Comparison of ENCODE assay signal across 8 cellular contexts in genomic region chr1:11979453-11979817, GRCh38. TPM values are rescaled to one million over a fixed set of nuclear protein-coding genes. Genes with fewer than 3 reads are reported as not detected.
A peak's percentile ranks its signal among the peaks of the same experiment; 100 is the strongest.
DNase-seq lines count a peak whose midpoint lies in the region; ATAC-seq lines count a peak whose summit lies in the region.

No MANE protein-coding gene starts in this region.

- H3K4me3 ChIP-seq in iPS-20b (ENCODE audit: low read length): peak overlapping the region; percentile 99
- H3K4me3 ChIP-seq in subcutaneous abdominal adipose tissue (ENCODE audit: low read depth in 1 of 5, low read length in 5 of 5): peak overlapping the region; percentile 68 to 92 (median 85)

- DNase-seq in activated T-cell treated with anti-CD3 and anti-CD28 coated beads, Interleukin-2, amount 50 U/mL, for 4 hours: no peak
- DNase-seq in activated T-cell treated with anti-CD3 and anti-CD28 coated beads, Interleukin-2, amount 50 U/mL, for 1 hour: no peak
- DNase-seq in activated naive CD8-positive, alpha-beta T cell treated with anti-CD3 and anti-CD28 coated beads, Interleukin-2, amount 50 U/mL, for 24 hours: peak; percentile 6
- DNase-seq in ureter (ENCODE audit: low spot score): no peak
- DNase-seq in stimulated activated CD4-positive, alpha-beta T cell treated with anti-CD3 and anti-CD28 coated beads, Interleukin-12 subunit alpha, Interleukin-12 subunit beta, amount 100 ng/mL, for 4 hours: no peak

- peak overlapping the region; percentile 93 for H3K27ac Mint-ChIP-seq in activated naive CD8-positive, alpha-beta T cell treated with anti-CD3 and anti-CD28 coated beads, Interleukin-2, amount 50 U/mL, for 24 hours

- H3K27me3 ChIP-seq in iPS-20b (ENCODE audit: insufficient read depth, low read length) (no peaks in the 10 kb centered on the region), subcutaneous abdominal adipose tissue (ENCODE audit: control insufficient read depth in 5 of 5, insufficient read depth in 4 of 5, low read length in 5 of 5) (no peaks in the 10 kb centered on the region)

- no peak for ATAC-seq in activated T-cell treated with anti-CD3 and anti-CD28 coated beads, Interleukin-2, amount 50 U/mL, for 4 hours
- ATAC-seq in activated naive CD8-positive, alpha-beta T cell treated with anti-CD3 and anti-CD28 coated beads, Interleukin-2, amount 50 U/mL, for 24 hours: no peak
- ATAC-seq in GM19351 (IDR thresholded peaks at IDR 0.05; ENCODE audit: unreplicated experiment): no peak

- H3K36me3 ChIP-seq in iPS-20b (ENCODE audit: insufficient read depth, low read depth, low read length) (peaks cover 35% of the 10 kb centered on the region), subcutaneous abdominal adipose tissue (ENCODE audit: control insufficient read depth in 5 of 5, insufficient read depth in 5 of 5, low read length in 5 of 5) (peaks cover 3 to 40% (median 33%) of the 10 kb centered on the region in 5 donors)

- peaks cover 16% of the 10 kb centered on the region for H3K36me3 Mint-ChIP-seq in activated T-cell treated with anti-CD3 and anti-CD28 coated beads, Interleukin-2, amount 50 U/mL, for 4 hours (ENCODE audit: insufficient read depth)
- peaks cover 21% of the 10 kb centered on the region for H3K36me3 Mint-ChIP-seq in activated naive CD8-positive, alpha-beta T cell treated with anti-CD3 and anti-CD28 coated beads, Interleukin-2, amount 50 U/mL, for 24 hours (ENCODE audit: low read depth)

- H3K4me3 Mint-ChIP-seq in activated T-cell treated with anti-CD3 and anti-CD28 coated beads, Interleukin-2, amount 50 U/mL, for 4 hours: peak overlapping the region; percentile 89
- H3K4me3 Mint-ChIP-seq in activated naive CD8-positive, alpha-beta T cell treated with anti-CD3 and anti-CD28 coated beads, Interleukin-2, amount 50 U/mL, for 24 hours: peak overlapping the region; percentile 96

- H3K9ac ChIP-seq in iPS-20b (ENCODE audit: low read depth, low read length): peak overlapping the region; percentile 63; the same call in 1 of the 2 replicates
- peak overlapping the region in 4 of 5 donors; percentile 76 to 92 (median 88) for H3K9ac ChIP-seq in subcutaneous abdominal adipose tissue (ENCODE audit: low read length in 5 of 5)

- H3K27ac ChIP-seq in iPS-20b (ENCODE audit: low read length) (no peak overlapping the region), subcutaneous abdominal adipose tissue (ENCODE audit: low read depth, low read length) (peak overlapping the region; percentile 94)

- H3K4me1 ChIP-seq in iPS-20b (ENCODE audit: insufficient read depth, low read length): peaks cover 4% of the 10 kb centered on the region; the same call in 1 of the 2 replicates
- H3K4me1 ChIP-seq in subcutaneous abdominal adipose tissue (ENCODE audit: control insufficient read depth in 5 of 5, insufficient read depth in 5 of 5, low read length in 5 of 5): peaks cover 1 to 42% (median 34%) of the 10 kb centered on the region in 5 donors

- H3K4me1 Mint-ChIP-seq in activated T-cell treated with anti-CD3 and anti-CD28 coated beads, Interleukin-2, amount 50 U/mL, for 4 hours (ENCODE audit: low read depth): peaks cover 34% of the 10 kb centered on the region
- H3K4me1 Mint-ChIP-seq in activated naive CD8-positive, alpha-beta T cell treated with anti-CD3 and anti-CD28 coated beads, Interleukin-2, amount 50 U/mL, for 24 hours: peaks cover 35% of the 10 kb centered on the region

- H3K9me3 ChIP-seq in iPS-20b (ENCODE audit: insufficient read depth, low read depth, low read length) (no peaks in the 10 kb centered on the region), subcutaneous abdominal adipose tissue (ENCODE audit: control insufficient read depth in 5 of 5, low read length in 5 of 5) (no peaks in the 10 kb centered on the region)

- H3K9me3 Mint-ChIP-seq in activated T-cell treated with anti-CD3 and anti-CD28 coated beads, Interleukin-2, amount 50 U/mL, for 4 hours: no peaks in the 10 kb centered on the region
- H3K9me3 Mint-ChIP-seq in activated naive CD8-positive, alpha-beta T cell treated with anti-CD3 and anti-CD28 coated beads, Interleukin-2, amount 50 U/mL, for 24 hours: no peaks in the 10 kb centered on the region

- H3K27me3 Mint-ChIP-seq in activated T-cell treated with anti-CD3 and anti-CD28 coated beads, Interleukin-2, amount 50 U/mL, for 4 hours (ENCODE audit: low read depth): no peaks in the 10 kb centered on the region
- no peaks in the 10 kb centered on the region for H3K27me3 Mint-ChIP-seq in activated naive CD8-positive, alpha-beta T cell treated with anti-CD3 and anti-CD28 coated beads, Interleukin-2, amount 50 U/mL, for 24 hours

RNA-seq across cellular contexts. Expression of gene MFN2, which starts 0.8 kb away (rescaled TPM):
- 100 to 1,000 TPM in 1 of 3 donors, 10 to 100 TPM in 2; 96.2 to 105 (median 96.7) TPM for total RNA-seq in activated T-cell treated with anti-CD3 and anti-CD28 coated beads, Interleukin-2, amount 50 U/mL, for 4 hours
- total RNA-seq in ureter: 116 TPM

RNA-seq across cellular contexts. Expression of gene MIIP, which starts 39.9 kb away (rescaled TPM):
- 10 to 100 TPM; 51.9 to 58.3 (median 53.2) TPM for total RNA-seq in activated T-cell treated with anti-CD3 and anti-CD28 coated beads, Interleukin-2, amount 50 U/mL, for 4 hours
- total RNA-seq in ureter: 28.0 TPM

RNA-seq across cellular contexts. Expression of gene PLOD1, which starts 44.9 kb away (rescaled TPM):
- total RNA-seq in activated T-cell treated with anti-CD3 and anti-CD28 coated beads, Interleukin-2, amount 50 U/mL, for 4 hours: 10 to 100 TPM; 11.8 to 20.4 (median 16.1) TPM
- 54.5 TPM for total RNA-seq in ureter

RNA-seq across cellular contexts. Expression of gene KIAA2013, which starts 53.2 kb away (rescaled TPM):
- 10 to 100 TPM; 31.4 to 39.3 (median 35.0) TPM for total RNA-seq in activated T-cell treated with anti-CD3 and anti-CD28 coated beads, Interleukin-2, amount 50 U/mL, for 4 hours
- 36.6 TPM for total RNA-seq in ureter
